9 cellular contexts compared by ENCODE assay signal in the genomic region with DNA sequence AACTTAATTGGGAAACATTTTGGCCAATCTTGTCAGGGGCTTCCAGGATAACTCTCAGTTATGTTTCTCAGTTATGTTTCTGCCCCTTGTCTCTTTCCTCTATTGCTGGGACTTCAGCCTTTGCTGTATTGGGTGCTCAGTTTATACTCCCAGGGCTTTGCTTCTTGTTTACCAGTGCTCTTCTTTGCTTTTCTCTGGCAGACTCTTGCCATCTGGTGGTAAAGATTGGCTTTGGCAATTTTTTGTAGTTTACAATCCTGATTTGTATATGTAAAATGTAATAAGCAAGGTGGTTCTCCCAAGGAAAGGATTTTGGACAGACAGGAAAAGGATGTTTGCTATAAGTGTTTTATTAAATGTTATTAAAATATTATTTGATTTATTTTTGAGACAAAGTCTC. TPM values are rescaled to one million over a fixed set of nuclear protein-coding genes. Genes with fewer than 3 reads are reported as not detected.
DNase-seq lines count a peak whose midpoint lies in the region; ATAC-seq, FAIRE-seq and TF ChIP-seq lines count a peak whose summit lies in the region.
"Had no signal": no experiment of that assay in that cellular context is flagged by ENCODE, and none has a peak within 500 bp of the region (broad histone marks: within the 10 kb centered on the region; RNA-seq: fewer than 3 reads in every experiment).

No MANE protein-coding gene starts in this region.

- H4K5ac ChIP-seq in H1 (ENCODE audit: insufficient read length, low read depth, low read length), result no peak overlapping the region

- TF ChIP-seq CTCF in H1 (IDR thresholded peaks at IDR 0.05; ENCODE audit: control extremely low read depth in 1 of 3, insufficient read depth in 1 of 3, low read depth in 1 of 3, low read length in 3 of 3) (peak in 2 of 3 experiments; percentile 44 to 51; a peak in 3 of 4 replicates), neural cell (IDR thresholded peaks at IDR 0.05; ENCODE audit: poor library complexity, severe bottlenecking) (peak; percentile 71)

- H2AFZ ChIP-seq in H1 (ENCODE audit: low read length), result no peak overlapping the region
- no peak overlapping the region for H2AFZ ChIP-seq in neural cell (ENCODE audit: low read depth, low read length)

- H4K20me1 ChIP-seq in H1 (replicated peaks in 1 of 2; ENCODE audit: control insufficient read depth in 1 of 2, insufficient read depth in 2 of 2, low read length in 2 of 2), result no peaks in the 10 kb centered on the region
- no peaks in the 10 kb centered on the region for H4K20me1 ChIP-seq in neural cell (ENCODE audit: insufficient read depth)

- intact Hi-C loops in sciatic nerve (cut with DNase I), result loop anchor here (10.0 kb wide), 1 partner anchor 960 kb away; no protein-coding TSS in a partner anchor

- no peak overlapping the region for H3K27ac ChIP-seq in H1 (ENCODE audit: low read depth, low read length)
- H3K27ac ChIP-seq in neural cell (ENCODE audit: low read length), result no peak overlapping the region

- H3K36me3 ChIP-seq in NT2/D1 (ENCODE audit: insufficient read depth, insufficient read length, low read length), result peaks cover 39% of the 10 kb centered on the region
- peaks cover 0 to 6% (median 3%) of the 10 kb centered on the region in 4 experiments; a peak in 5 of 8 replicates for H3K36me3 ChIP-seq in H1 (ENCODE audit: control insufficient read depth in 2 of 4, insufficient read depth in 4 of 4, low read length in 3 of 4)
- no peaks in the 10 kb centered on the region for H3K36me3 ChIP-seq in neural cell (ENCODE audit: insufficient read depth, low read length)

- H3K9ac ChIP-seq in NT2/D1 (ENCODE audit: insufficient read length, low read depth) (no peak overlapping the region), H1 (replicated peaks in 1 of 4; ENCODE audit: extremely low read depth in 1 of 4, low read depth in 3 of 4, low read length in 3 of 4) (no peak overlapping the region), neural cell (ENCODE audit: low read length) (no peak overlapping the region)

- H2BK15ac ChIP-seq in H1 (ENCODE audit: low read length), result no peak overlapping the region

- CTCF ChIA-PET in H1 (lab: Charles Lee; ENCODE audit: partially characterized antibody), result interaction anchor here (0.8 to 1.8 kb wide), 6 partner anchors 9 to 151 kb away, joined by 3 to 24 read pairs (median 4); no protein-coding TSS in a partner anchor

- no peaks in the 10 kb centered on the region for H3K79me1 ChIP-seq in H1 (ENCODE audit: low read depth, low read length)

- no peaks in the 10 kb centered on the region for H3K9me2 ChIP-seq in neural cell (ENCODE audit: insufficient read depth, low read length)

- no peak overlapping the region for H3K4me3 ChIP-seq in NT2/D1 (ENCODE audit: insufficient read length, low read depth)
- H3K4me3 ChIP-seq in H1 (ENCODE audit: extremely low read depth in 1 of 4, insufficient read depth in 2 of 4, low read depth in 3 of 4, low read length in 4 of 4), result no peak overlapping the region
- H3K4me3 ChIP-seq in neural cell (ENCODE audit: low read length), result no peak overlapping the region
- H3K4me3 ChIP-seq: lung had no signal

- H4K91ac ChIP-seq in H1 (replicated peaks; ENCODE audit: insufficient read length, low read length), result no peak overlapping the region

- H3K56ac ChIP-seq in H1 (replicated peaks; ENCODE audit: insufficient read length, low read depth, low read length), result no peak overlapping the region

- H3K4ac ChIP-seq in H1 (replicated peaks; ENCODE audit: insufficient read length, low read depth, low read length), result no peak overlapping the region

- H2BK5ac ChIP-seq in H1 (ENCODE audit: low read depth, low read length), result no peak overlapping the region

- H3K23me2 ChIP-seq in H1 (ENCODE audit: low read depth, low read length), result no peaks in the 10 kb centered on the region; the same call in 1 of the 2 replicates

- peak; percentile 70 for FAIRE-seq in H1 (lab: Jason Lieb, UNC)

- ATAC-seq in HG02981 (IDR thresholded peaks at IDR 0.05; ENCODE audit: unreplicated experiment), result no peak
- no peak for ATAC-seq in sciatic nerve
- no peak for ATAC-seq in GM19463 (IDR thresholded peaks at IDR 0.05; ENCODE audit: unreplicated experiment)

- H3K23ac ChIP-seq in H1 (ENCODE audit: insufficient read length), result no peak overlapping the region

- H2BK12ac ChIP-seq in H1 (ENCODE audit: low read depth, low read length), result no peak overlapping the region

- H3K79me2 ChIP-seq in H1 (ENCODE audit: control insufficient read depth in 1 of 2, insufficient read depth in 2 of 2, low read length in 2 of 2) (no peaks in the 10 kb centered on the region), neural cell (replicated peaks; ENCODE audit: insufficient read depth, low read length) (no peaks in the 10 kb centered on the region)

- no peak overlapping the region for H4K8ac ChIP-seq in H1 (ENCODE audit: extremely low read depth, insufficient read depth, low read length)

- TF ChIP-seq POLR2A in H1 (IDR thresholded peaks at IDR 0.05; ENCODE audit: control extremely low read depth in 1 of 2, low read depth in 2 of 2, low read length in 2 of 2), result no peak

- H3K4me1 ChIP-seq in NT2/D1 (ENCODE audit: insufficient read depth, insufficient read length), result no peaks in the 10 kb centered on the region
- H3K4me1 ChIP-seq in H1 (replicated peaks in 1 of 4; ENCODE audit: control insufficient read depth in 3 of 4, insufficient read depth in 4 of 4, low read length in 3 of 4), result no peaks in the 10 kb centered on the region

- no peak overlapping the region for H2BK20ac ChIP-seq in H1 (ENCODE audit: low read length)

- DNase-seq in D341Med (ENCODE audit: low spot score), result peak; percentile 60
- DNase-seq in HPDE6-E6E7 (ENCODE audit: extremely low spot score), result peak; percentile 16
- DNase-seq in NT2/D1 (ENCODE audit: low read depth, low spot score), result peak; percentile 8
- DNase-seq in H1 (ENCODE audit: low read depth in 1 of 2, low spot score in 2 of 2), result no peak
- DNase-seq in sciatic nerve (ENCODE audit: low spot score), result no peak

- TF ChIP-seq RAD21 in H1 (IDR thresholded peaks at IDR 0.05 in 1 of 2, conservative IDR thresholded peaks at IDR 0.05 in 1 of 2; ENCODE audit: low read depth in 2 of 2, low read length in 2 of 2), result peak; percentile 62 to 69
- peak; percentile 77 for TF ChIP-seq RAD21 in neural cell (conservative IDR thresholded peaks at IDR 0.05)

- H3K27me3 ChIP-seq in NT2/D1 (ENCODE audit: insufficient read depth, insufficient read length), result no peaks in the 10 kb centered on the region
- H3K27me3 ChIP-seq in H1 (replicated peaks in 1 of 4; ENCODE audit: control insufficient read depth in 3 of 4, extremely low read depth in 1 of 4, insufficient read depth in 3 of 4, low read length in 3 of 4), result no peaks in the 10 kb centered on the region
- no peaks in the 10 kb centered on the region for H3K27me3 ChIP-seq in neural cell (ENCODE audit: insufficient read depth, low read depth, low read length)

- H2BK120ac ChIP-seq in H1 (replicated peaks; ENCODE audit: low read depth, low read length), result no peak overlapping the region

- H3K14ac ChIP-seq in H1 (ENCODE audit: insufficient read length), result no peak overlapping the region

- POLR2A ChIA-PET in H1 (lab: Charles Lee; ENCODE audit: partially characterized antibody), result interaction anchor here (1.0 kb wide), 1 partner anchor 151 kb away, joined by 3 read pairs; no protein-coding TSS in a partner anchor

- H3K9me3 ChIP-seq in NT2/D1 (ENCODE audit: insufficient read depth, low read length), result no peaks in the 10 kb centered on the region
- H3K9me3 ChIP-seq in H1 (ENCODE audit: insufficient read depth in 2 of 2, low read depth in 1 of 2, low read length in 1 of 2), result no peaks in the 10 kb centered on the region
- no peaks in the 10 kb centered on the region for H3K9me3 ChIP-seq in neural cell (ENCODE audit: low read length)

- H3K18ac ChIP-seq in H1 (ENCODE audit: extremely low read depth, low read length), result no peak overlapping the region

- no peak overlapping the region for H2AK5ac ChIP-seq in H1 (ENCODE audit: low read depth, low read length)

- H3F3A ChIP-seq in neural cell (ENCODE audit: insufficient read depth, low read length, poor library complexity, severe bottlenecking), result no peaks in the 10 kb centered on the region

- no peak for TF ChIP-seq EP300 in H1 (IDR thresholded peaks at IDR 0.05; ENCODE audit: borderline replicate concordance in 1 of 2, low read depth in 2 of 2, low read length in 2 of 2)
- TF ChIP-seq EP300 in neural cell (conservative IDR thresholded peaks at IDR 0.05; ENCODE audit: poor library complexity, severe bottlenecking), result no peak

- no peak overlapping the region for H3K4me2 ChIP-seq in H1 (ENCODE audit: insufficient read depth in 1 of 2, low read depth in 2 of 2, low read length in 2 of 2)
- H3K4me2 ChIP-seq in neural cell (ENCODE audit: low read length), result no peak overlapping the region

RNA-seq across cellular contexts. Expression of a gene that starts 37.9 kb away (rescaled TPM):
- total RNA-seq in H1 (2021; fragmentation: NEBNext Ultra II Directional; extraction: Animal tissue kit (Norgen Biotek cat#: 25700)), result 31.4 and 34.8 TPM in 2 replicates
- polyA plus RNA-seq in H1 (2011; rRNA removed), result 29.5 and 43.9 TPM in 2 replicates
- 46.1 TPM for polyA plus RNA-seq in H1 (2011; cell fraction: cytosol; rRNA removed)
- polyA plus RNA-seq in H1 (2011; cell fraction: nucleus; rRNA removed), result 32.9 TPM
- polyA plus RNA-seq in H1 (2012, experiment 1 of 2), result 51.7 to 65.2 TPM (median 58.2 TPM) in 4 replicates
- polyA plus RNA-seq in H1 (2012, experiment 2 of 2), result 15.5 TPM
- 20.4 TPM for polyA plus RNA-seq in H1 (2013, experiment 1 of 2)
- 21.3 TPM for polyA plus RNA-seq in H1 (2013, experiment 2 of 2)
- 58.1 and 66.4 TPM in 2 replicates for polyA minus RNA-seq in H1 (2011; rRNA and poly(A)+ RNA removed)
- 20.0 TPM for polyA minus RNA-seq in H1 (2011; cell fraction: cytosol; rRNA and poly(A)+ RNA removed)
- polyA minus RNA-seq in H1 (2011; cell fraction: nucleus; rRNA and poly(A)+ RNA removed), result 15.2 TPM
- polyA plus RNA-seq in neural cell, result 5.8 and 7.1 TPM in 2 replicates
- 2.7 TPM in 2 replicates for polyA minus RNA-seq in neural cell
- total RNA-seq in sciatic nerve, result 6.5 TPM

RNA-seq across cellular contexts. Expression of a gene that starts 38.2 kb away (rescaled TPM):
- 55.5 and 59.3 TPM in 2 replicates for total RNA-seq in H1 (2021; fragmentation: NEBNext Ultra II Directional; extraction: Animal tissue kit (Norgen Biotek cat#: 25700))
- polyA plus RNA-seq in H1 (2011; rRNA removed) (31.9 and 51.6 TPM in 2 replicates), neural cell (140 and 146 TPM in 2 replicates)
- 47.0 TPM for polyA plus RNA-seq in H1 (2011; cell fraction: cytosol; rRNA removed)
- 20.9 TPM for polyA plus RNA-seq in H1 (2011; cell fraction: nucleus; rRNA removed)
- polyA plus RNA-seq in H1 (2012, experiment 1 of 2), result 57.4 to 64.4 TPM (median 58.7 TPM) in 4 replicates
- 25.0 TPM for polyA plus RNA-seq in H1 (2012, experiment 2 of 2)
- polyA plus RNA-seq in H1 (2013, experiment 1 of 2), result 57.8 TPM
- 60.3 TPM for polyA plus RNA-seq in H1 (2013, experiment 2 of 2)
- 30.3 and 34.8 TPM in 2 replicates for polyA minus RNA-seq in H1 (2011; rRNA and poly(A)+ RNA removed)
- 16.1 TPM for polyA minus RNA-seq in H1 (2011; cell fraction: cytosol; rRNA and poly(A)+ RNA removed)
- 16.0 TPM for polyA minus RNA-seq in H1 (2011; cell fraction: nucleus; rRNA and poly(A)+ RNA removed)
- 89.4 and 105 TPM in 2 replicates for polyA minus RNA-seq in neural cell
- total RNA-seq in sciatic nerve, result 27.1 TPM

RNA-seq across cellular contexts. Expression of a gene that starts 38.4 kb away (rescaled TPM):
- 111 and 113 TPM in 2 replicates for total RNA-seq in H1 (2021; fragmentation: NEBNext Ultra II Directional; extraction: Animal tissue kit (Norgen Biotek cat#: 25700))
- 76.2 and 97.4 TPM in 2 replicates for polyA plus RNA-seq in H1 (2011; rRNA removed)
- 99.6 TPM for polyA plus RNA-seq in H1 (2011; cell fraction: cytosol; rRNA removed)
- polyA plus RNA-seq in H1 (2011; cell fraction: nucleus; rRNA removed), result 90.9 TPM
- 97.0 to 116 TPM (median 105 TPM) in 4 replicates for polyA plus RNA-seq in H1 (2012, experiment 1 of 2)
- 82.7 TPM for polyA plus RNA-seq in H1 (2012, experiment 2 of 2)
- polyA plus RNA-seq in H1 (2013, experiment 1 of 2), result 65.3 TPM
- polyA plus RNA-seq in H1 (2013, experiment 2 of 2), result 65.0 TPM
- polyA minus RNA-seq in H1 (2011; rRNA and poly(A)+ RNA removed), result 188 and 251 TPM in 2 replicates
- polyA minus RNA-seq in H1 (2011; cell fraction: cytosol; rRNA and poly(A)+ RNA removed), result 88.9 TPM
- polyA minus RNA-seq in H1 (2011; cell fraction: nucleus; rRNA and poly(A)+ RNA removed), result 84.3 TPM
- 87.2 and 117 TPM in 2 replicates for polyA plus RNA-seq in neural cell
- 106 and 123 TPM in 2 replicates for polyA minus RNA-seq in neural cell
- total RNA-seq in sciatic nerve, result 39.5 TPM

Comparison
In these comparisons a context has a peak if more than half of its experiments do, and no peak if none do; other contexts are left out.
1. DNase-seq: peak in D341Med (single experiment), HPDE6-E6E7 (single experiment) and NT2/D1 (single experiment); none in H1 (0 of 2) and sciatic nerve (single experiment).